8 cellular contexts compared by ENCODE assay signal in the genomic region with DNA sequence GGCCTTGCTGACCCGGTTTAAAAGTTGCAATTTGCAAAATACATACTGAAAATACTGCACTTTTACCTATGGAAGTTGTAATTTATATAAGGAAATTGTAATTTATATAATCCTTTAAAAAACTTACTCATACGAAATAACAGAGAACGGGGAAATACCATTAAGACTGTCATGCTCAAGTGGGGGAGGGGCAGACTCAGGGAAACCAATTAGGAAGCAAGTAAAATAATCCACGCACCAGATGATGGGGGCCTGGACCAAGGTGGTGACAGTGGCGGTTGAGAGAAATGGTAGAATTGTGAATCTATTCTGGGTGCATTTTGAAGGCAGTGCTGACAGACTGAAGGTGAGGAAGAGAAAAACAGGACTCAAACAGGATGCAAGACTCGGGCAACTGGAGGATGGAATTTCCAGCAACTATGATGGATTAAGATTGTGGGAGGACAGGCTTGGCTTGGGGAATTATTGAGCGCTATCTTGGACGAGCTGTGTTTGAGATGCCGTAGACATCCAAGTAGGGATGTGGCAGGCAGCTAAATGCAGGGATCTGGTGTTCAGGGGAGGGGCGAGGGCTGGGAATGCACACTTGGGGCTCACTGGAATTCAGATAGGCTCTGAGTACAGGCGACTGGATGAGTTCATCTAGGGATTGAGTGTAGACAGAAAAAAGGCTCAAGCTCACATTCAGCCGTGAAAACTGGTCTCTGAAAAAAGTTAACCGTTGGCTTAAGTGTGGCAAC. TPM values are rescaled to one million over a fixed set of nuclear protein-coding genes. Genes with fewer than 3 reads are reported as not detected.
DNase-seq lines count a peak whose midpoint lies in the region; ATAC-seq and TF ChIP-seq lines count a peak whose summit lies in the region.

No MANE protein-coding gene starts in this region.

- peak; percentile 11 for DNase-seq in activated naive CD4-positive, alpha-beta T cell treated with anti-CD3 and anti-CD28 coated beads for 36 hours
- DNase-seq in activated naive CD4-positive, alpha-beta T cell treated with anti-CD3 and anti-CD28 coated beads, Interleukin-2, amount 50 U/mL, for 72 hours (ENCODE audit: low spot score in 2 of 2) = no peak
- DNase-seq in trophoblast cell = peak; percentile 8 to 32
- no peak for DNase-seq in stimulated activated CD4-positive, alpha-beta T cell treated with anti-CD3 and anti-CD28 coated beads, Interleukin-15, amount 100 ng/mL, for 24 hours
- no peak for DNase-seq in NCI-H1048 (lab: John Stamatoyannopoulos, UW)
- no peak for DNase-seq in SIG-M5 treated with dmso at 0.1 percent for 504 hours (lab: John Stamatoyannopoulos, UW; ENCODE audit: unreplicated experiment)

- no peaks in the 10 kb centered on the region for H3K36me3 ChIP-seq in gastroesophageal sphincter
- no peaks in the 10 kb centered on the region for H3K36me3 ChIP-seq in trophoblast cell (ENCODE audit: control insufficient read depth in 1 of 2, insufficient read depth in 2 of 2, low read length in 2 of 2)

- H3K9me3 ChIP-seq in gastroesophageal sphincter (no peaks in the 10 kb centered on the region), trophoblast cell (ENCODE audit: insufficient read depth, low read depth, low read length) (no peaks in the 10 kb centered on the region)

- CTCF ChIA-PET in activated naive CD4-positive, alpha-beta T cell treated with anti-CD3 and anti-CD28 coated beads for 36 hours (lab: Charles Lee) = interaction anchor here (0.8 to 1.1 kb wide), 2 partner anchors 17 to 64 kb away, joined by 3 to 4 read pairs; a partner anchor contains a TSS

- no peak overlapping the region for H4K12ac ChIP-seq in trophoblast cell (ENCODE audit: low read depth, low read length)

- peak overlapping the region; percentile 79 for H3K27ac Mint-ChIP-seq in activated naive CD4-positive, alpha-beta T cell treated with anti-CD3 and anti-CD28 coated beads for 36 hours
- H3K27ac Mint-ChIP-seq in activated naive CD4-positive, alpha-beta T cell treated with anti-CD3 and anti-CD28 coated beads, Interleukin-2, amount 50 U/mL, for 72 hours = peak overlapping the region in 1 of 2 donors; percentile 91

- H2BK12ac ChIP-seq in trophoblast cell (ENCODE audit: low read length) = no peak overlapping the region

- TF ChIP-seq EP300 in gastroesophageal sphincter (IDR thresholded peaks at IDR 0.05) = no peak

- no peak overlapping the region for H4K91ac ChIP-seq in trophoblast cell (ENCODE audit: low read depth, low read length)

- no peak overlapping the region for H2BK120ac ChIP-seq in trophoblast cell (ENCODE audit: insufficient read depth, low read length, poor library complexity)

- H3K27me3 Mint-ChIP-seq in activated naive CD4-positive, alpha-beta T cell treated with anti-CD3 and anti-CD28 coated beads for 36 hours (ENCODE audit: low read depth) = peaks cover 9% of the 10 kb centered on the region

- H3K79me2 ChIP-seq in trophoblast cell (ENCODE audit: control insufficient read depth, insufficient read depth, low read length, poor library complexity) = peaks cover 5% of the 10 kb centered on the region

- no peaks in the 10 kb centered on the region for H3K9me3 Mint-ChIP-seq in activated naive CD4-positive, alpha-beta T cell treated with anti-CD3 and anti-CD28 coated beads for 36 hours
- no peaks in the 10 kb centered on the region for H3K9me3 Mint-ChIP-seq in activated naive CD4-positive, alpha-beta T cell treated with anti-CD3 and anti-CD28 coated beads, Interleukin-2, amount 50 U/mL, for 72 hours

- H3K14ac ChIP-seq in trophoblast cell (ENCODE audit: low read length) = no peak overlapping the region

- TF ChIP-seq CTCF in WI38 (IDR thresholded peaks at IDR 0.05; ENCODE audit: low read depth, low read length) (no peak), gastroesophageal sphincter (IDR thresholded peaks at IDR 0.05) (no peak)

- ATAC-seq in activated naive CD4-positive, alpha-beta T cell treated with anti-CD3 and anti-CD28 coated beads, Interleukin-2, amount 50 U/mL, for 72 hours = no peak
- ATAC-seq in gastroesophageal sphincter = peak; percentile 16

- H3K4me3 ChIP-seq in WI38 (ENCODE audit: low read depth, low read length) (peak overlapping the region; percentile 81), gastroesophageal sphincter (peak overlapping the region; percentile 57 to 85), trophoblast cell (ENCODE audit: low read depth, low read length) (no peak overlapping the region)

- H3K27me3 ChIP-seq in gastroesophageal sphincter = no peaks in the 10 kb centered on the region
- H3K27me3 ChIP-seq in trophoblast cell (ENCODE audit: insufficient read depth, low read length) = no peaks in the 10 kb centered on the region

- no peak overlapping the region for H3K18ac ChIP-seq in trophoblast cell (ENCODE audit: low read length)

- H3K4me2 ChIP-seq in trophoblast cell (ENCODE audit: low read length) = peak overlapping the region; percentile 93

- H3K23ac ChIP-seq in trophoblast cell (ENCODE audit: low read length) = no peak overlapping the region

- peak overlapping the region; percentile 76 for H2AFZ ChIP-seq in trophoblast cell (ENCODE audit: insufficient read depth, low read length, poor library complexity)

- no peak for TF ChIP-seq POLR2A in gastroesophageal sphincter (IDR thresholded peaks at IDR 0.05)

- no peak overlapping the region for H2BK5ac ChIP-seq in trophoblast cell (ENCODE audit: low read depth, low read length, poor library complexity)

- H3K27ac ChIP-seq in gastroesophageal sphincter = peak overlapping the region; percentile 48 to 93 (median 91)
- H3K27ac ChIP-seq in trophoblast cell (ENCODE audit: low read depth, low read length) = no peak overlapping the region

- WGBS in gastroesophageal sphincter (ENCODE audit: low coverage in 1 of 2), 2 donors = 9 to 16% methylated on average over 11 to 13 of the region's 13 CpGs
- no CpG with 5 or more reads among the region's 13 CpGs for WGBS in trophoblast cell (ENCODE audit: extremely low coverage, insufficient coverage, insufficient read length)

- H3K4ac ChIP-seq in trophoblast cell (ENCODE audit: low read depth, low read length) = no peak overlapping the region

- peaks cover 23% of the 10 kb centered on the region for H3K4me1 Mint-ChIP-seq in activated naive CD4-positive, alpha-beta T cell treated with anti-CD3 and anti-CD28 coated beads for 36 hours (ENCODE audit: low read depth)

- H4K8ac ChIP-seq in trophoblast cell (ENCODE audit: low read depth, low read length) = no peak overlapping the region

- H3K4me1 ChIP-seq in gastroesophageal sphincter = peaks cover 5 to 17% (median 6%) of the 10 kb centered on the region in 3 donors
- H3K4me1 ChIP-seq in trophoblast cell (ENCODE audit: control insufficient read depth in 1 of 2, insufficient read depth in 2 of 2, low read length in 2 of 2) = peaks cover 4 to 5% of the 10 kb centered on the region in 2 experiments

- H3K9ac ChIP-seq in trophoblast cell (ENCODE audit: low read length) = no peak overlapping the region

- H2AK5ac ChIP-seq in trophoblast cell (ENCODE audit: low read length) = no peak overlapping the region

- peak overlapping the region; percentile 95 for H3K4me3 Mint-ChIP-seq in activated naive CD4-positive, alpha-beta T cell treated with anti-CD3 and anti-CD28 coated beads for 36 hours

- H3K79me1 ChIP-seq in trophoblast cell (ENCODE audit: low read length) = peaks cover 6% of the 10 kb centered on the region

- intact Hi-C loops in activated naive CD4-positive, alpha-beta T cell treated with anti-CD3 and anti-CD28 coated beads for 36 hours (cut with micrococcal nuclease) = loop anchor here (1.0 to 10.0 kb wide), 6 partner anchors 57 to 710 kb away; a partner anchor contains a TSS

- H3K36me3 Mint-ChIP-seq in activated naive CD4-positive, alpha-beta T cell treated with anti-CD3 and anti-CD28 coated beads for 36 hours (ENCODE audit: low read depth) = no peaks in the 10 kb centered on the region
- H3K36me3 Mint-ChIP-seq in activated naive CD4-positive, alpha-beta T cell treated with anti-CD3 and anti-CD28 coated beads, Interleukin-2, amount 50 U/mL, for 72 hours = no peaks in the 10 kb centered on the region

RNA-seq across cellular contexts. Expression of a gene that starts 1.0 kb away (rescaled TPM):
- total RNA-seq in activated naive CD4-positive, alpha-beta T cell treated with anti-CD3 and anti-CD28 coated beads for 36 hours = under 1 TPM in 1 of 2 experiments, not detected in 1; 0.26 TPM
- total RNA-seq in activated naive CD4-positive, alpha-beta T cell treated with anti-CD3 and anti-CD28 coated beads, Interleukin-2, amount 50 U/mL, for 72 hours = not detected
- 1 to 10 TPM in 3 of 4 donors, under 1 TPM in 1; 0.54 to 1.6 (median 1.2) TPM for total RNA-seq in gastroesophageal sphincter
- 0.47 and 0.78 TPM in 2 replicates for polyA plus RNA-seq in trophoblast cell (2013)

RNA-seq across cellular contexts. Expression of a gene that starts 7.2 kb away (rescaled TPM):
- 1 to 10 TPM; 3.2 to 4.0 TPM for total RNA-seq in activated naive CD4-positive, alpha-beta T cell treated with anti-CD3 and anti-CD28 coated beads for 36 hours
- 1 to 10 TPM; 3.1 to 3.2 TPM for total RNA-seq in activated naive CD4-positive, alpha-beta T cell treated with anti-CD3 and anti-CD28 coated beads, Interleukin-2, amount 50 U/mL, for 72 hours
- total RNA-seq in gastroesophageal sphincter = 10 to 100 TPM in 3 of 4 donors, 1 to 10 TPM in 1; 5.9 to 39.7 (median 30.5) TPM
- polyA plus RNA-seq in trophoblast cell (2013) = 3.5 and 4.1 TPM in 2 replicates

Comparison
In these comparisons a context has a peak if more than half of its experiments do, and no peak if none do; other contexts are left out.
1. DNase-seq: peak in activated naive CD4-positive, alpha-beta T cell treated with anti-CD3 and anti-CD28 coated beads for 36 hours (single experiment) and trophoblast cell (2 of 2); none in activated naive CD4-positive, alpha-beta T cell treated with anti-CD3 and anti-CD28 coated beads, Interleukin-2, amount 50 U/mL, for 72 hours (0 of 2), stimulated activated CD4-positive, alpha-beta T cell treated with anti-CD3 and anti-CD28 coated beads, Interleukin-15, amount 100 ng/mL, for 24 hours (single experiment), NCI-H1048 (single experiment) and SIG-M5 treated with dmso at 0.1 percent for 504 hours (single experiment).